Comparison of ENCODE assay signal across 24 cellular contexts in the genomic region with DNA sequence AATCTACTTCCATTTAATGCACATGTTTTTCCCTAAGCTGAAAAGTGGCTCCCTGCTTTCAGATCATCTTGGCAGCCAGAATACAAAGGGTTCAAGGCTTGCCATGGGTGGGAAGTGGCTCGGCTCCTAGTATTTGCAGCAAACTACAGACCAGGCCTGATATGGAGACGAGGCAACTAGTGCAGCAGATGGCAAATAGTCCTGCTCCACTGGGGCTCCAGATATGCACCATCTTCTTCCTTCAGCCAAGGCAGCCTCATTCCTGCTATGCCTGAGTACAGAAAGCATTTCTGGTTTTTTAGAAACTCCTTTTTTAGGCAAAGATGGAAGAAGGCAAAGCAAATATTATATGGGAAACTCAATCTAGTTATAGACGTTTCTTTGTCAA. TPM values are rescaled to one million over a fixed set of nuclear protein-coding genes. Genes with fewer than 3 reads are reported as not detected.
"Had no signal": no experiment of that assay in that cellular context is flagged by ENCODE, and none has a peak within 500 bp of the region (broad histone marks: within the 10 kb centered on the region; RNA-seq: fewer than 3 reads in every experiment).

No MANE protein-coding gene starts in this region.

- H3K9me3 Mint-ChIP-seq: activated B cell treated with CpG ODN at 0.5 μM for 24 hours; activated CD4-positive, alpha-beta memory T cell treated with anti-CD3 and anti-CD28 coated beads for 36 hours; activated CD4-positive, alpha-beta T cell treated with anti-CD3 and anti-CD28 coated beads, Interleukin-2, amount 10 ng/mL, durations not matched to agents 7 days and 5 days; activated naive CD4-positive, alpha-beta T cell treated with anti-CD3 and anti-CD28 coated beads, Interleukin-2, amount 50 U/mL, for 24 hours; central memory CD8-positive, alpha-beta T cell; IgD-negative memory B cell had no signal

- H3K27ac Mint-ChIP-seq: activated B cell treated with CpG ODN at 0.5 μM for 24 hours; activated CD4-positive, alpha-beta memory T cell treated with anti-CD3 and anti-CD28 coated beads for 36 hours; activated CD4-positive, alpha-beta T cell treated with anti-CD3 and anti-CD28 coated beads, Interleukin-2, amount 10 ng/mL, durations not matched to agents 7 days and 5 days; activated naive CD4-positive, alpha-beta T cell treated with anti-CD3 and anti-CD28 coated beads, Interleukin-2, amount 50 U/mL, for 24 hours; T-helper 17 cell had no signal

- H3K27me3 Mint-ChIP-seq: activated B cell treated with CpG ODN at 0.5 μM for 24 hours; activated CD4-positive, alpha-beta memory T cell treated with anti-CD3 and anti-CD28 coated beads for 36 hours; activated CD4-positive, alpha-beta T cell treated with anti-CD3 and anti-CD28 coated beads, Interleukin-2, amount 10 ng/mL, durations not matched to agents 7 days and 5 days; activated naive CD4-positive, alpha-beta T cell treated with anti-CD3 and anti-CD28 coated beads, Interleukin-2, amount 50 U/mL, for 24 hours; central memory CD8-positive, alpha-beta T cell; IgD-negative memory B cell; T-helper 17 cell had no signal

- H3K4me3 Mint-ChIP-seq: activated B cell treated with CpG ODN at 0.5 μM for 24 hours; activated CD4-positive, alpha-beta memory T cell treated with anti-CD3 and anti-CD28 coated beads for 36 hours; activated CD4-positive, alpha-beta T cell treated with anti-CD3 and anti-CD28 coated beads, Interleukin-2, amount 10 ng/mL, durations not matched to agents 7 days and 5 days; activated naive CD4-positive, alpha-beta T cell treated with anti-CD3 and anti-CD28 coated beads, Interleukin-2, amount 50 U/mL, for 24 hours; central memory CD8-positive, alpha-beta T cell; IgD-negative memory B cell; T-helper 17 cell had no signal

- DNase-seq: activated B cell treated with CpG ODN at 0.5 μM for 24 hours; activated CD4-positive, alpha-beta memory T cell treated with anti-CD3 and anti-CD28 coated beads for 36 hours; activated CD4-positive, alpha-beta T cell treated with anti-CD3 and anti-CD28 coated beads, Interleukin-2, amount 10 ng/mL, durations not matched to agents 7 days and 5 days; activated CD8-positive, alpha-beta memory T cell treated with anti-CD3 and anti-CD28 coated beads for 24 hours; activated T-cell treated with anti-CD3 and anti-CD28 coated beads for 4 hours; aorta; KG1; MV-4-11; NCI-H1092 treated with DMSO at 0.1 percent for 48 hours; NCI-H1417 treated with DMSO at 0.1 percent for 48 hours; NCI-H1694; NCI-H2227 treated with DMSO at 0.1 percent for 48 hours; NCI-H526; NCI-H82; SIG-M5; T-helper 17 cell; T-helper 9 cell had no signal

- ATAC-seq: T-helper 17 cell had no signal

RNA-seq across cellular contexts. Expression of a gene that starts 23.9 kb away (rescaled TPM):
- total RNA-seq: activated CD4-positive, alpha-beta T cell treated with anti-CD3 and anti-CD28 coated beads, Interleukin-2, amount 10 ng/mL, durations not matched to agents 7 days and 5 days; MCF 10A; NCI-H460; OCI-LY7; RPMI7951 had no signal
- polyA plus RNA-seq: IgD-negative memory B cell had no signal
